In the genomic region with DNA sequence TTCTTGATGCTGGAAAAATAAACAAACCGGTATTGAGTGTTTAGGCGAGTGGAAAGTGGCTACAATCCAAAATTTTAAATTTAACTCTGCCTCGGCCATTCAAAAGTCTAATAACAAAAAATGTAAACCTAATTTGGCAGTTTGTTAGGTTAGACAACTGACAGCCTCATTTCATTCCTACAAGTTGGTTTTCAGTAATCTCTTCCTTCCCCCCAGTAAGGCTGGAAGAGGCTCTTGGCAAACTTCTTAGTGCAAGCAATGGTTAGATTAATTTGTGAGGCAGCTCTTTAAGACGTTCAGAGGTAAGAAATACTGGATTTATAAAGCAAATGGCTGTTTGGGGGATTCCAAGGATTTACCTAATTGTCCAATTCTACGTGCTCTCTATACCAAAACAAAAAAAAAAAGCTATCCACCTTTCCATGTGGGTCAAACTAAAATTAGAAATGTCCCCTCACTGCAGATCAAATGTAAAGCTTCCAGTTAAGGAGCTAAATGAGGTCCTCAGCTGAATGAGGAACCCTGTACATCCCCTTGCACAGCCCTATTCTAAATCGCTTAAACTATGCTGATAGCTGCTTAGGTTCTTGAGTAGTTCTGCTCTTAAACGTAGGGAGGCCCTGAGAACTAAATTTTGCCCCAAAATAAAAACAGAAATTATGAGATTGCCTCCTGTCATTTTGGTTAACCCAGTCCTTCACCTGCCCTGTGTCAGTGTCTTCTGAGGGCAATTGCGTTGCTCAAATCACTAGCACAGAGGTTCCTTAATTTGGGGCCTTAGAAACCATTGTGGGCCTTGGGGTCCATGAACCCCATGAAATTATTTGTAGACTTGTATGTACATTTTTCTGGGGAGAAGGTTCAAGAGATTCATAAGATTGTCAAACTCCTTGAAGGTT, we compare ENCODE assay signal across 8 cellular contexts.
DNase-seq lines count a peak whose midpoint lies in the region; ATAC-seq and TF ChIP-seq lines count a peak whose summit lies in the region.

No MANE protein-coding gene starts in this region.

- no peaks in the 10 kb centered on the region for H3K9me3 ChIP-seq in HEK293 (ENCODE audit: control insufficient read depth, insufficient read depth, low read depth, low read length)

- intact Hi-C loops in head of caudate nucleus (cut with DNase I), result loop anchor here (1.0 to 5.0 kb wide), 2 partner anchors 9 to 46 kb away; no protein-coding TSS in a partner anchor

- peak overlapping the region; percentile 61 for H3K4me3 ChIP-seq in HEK293 (ENCODE audit: low read depth, low read length)

- H3K36me3 Mint-ChIP-seq in memory B cell, result no peaks in the 10 kb centered on the region

- peak overlapping the region; percentile 90 for H3K27ac Mint-ChIP-seq in memory B cell

- TF ChIP-seq CTCF in 22Rv1 (IDR thresholded peaks at IDR 0.05) (no peak), HEK293 (tag by site-specific recombination; IDR thresholded peaks at IDR 0.05) (no peak)

- POLR2A ChIA-PET in HEK293 (lab: Yijun Ruan, JAX), result interaction anchor here (0.6 to 8.3 kb wide), 11 partner anchors 10 to 461 kb away, joined by 3 to 700 read pairs (median 27); a partner anchor contains a TSS

- H3K4me1 Mint-ChIP-seq in memory B cell, result peaks cover 30% of the 10 kb centered on the region

- H3K4me3 Mint-ChIP-seq in memory B cell, result peak overlapping the region; percentile 66

- H3K4me1 ChIP-seq in HEK293 (ENCODE audit: control insufficient read depth, insufficient read depth, low read length), result peaks cover 10% of the 10 kb centered on the region; the same call in 1 of the 2 replicates

- H3K36me3 ChIP-seq in HEK293 (ENCODE audit: control insufficient read depth in 2 of 2, insufficient read depth in 1 of 2, low read length in 2 of 2), result peaks cover 0 to 6% of the 10 kb centered on the region in 2 experiments; a peak in 1 of 3 replicates

- H3K27ac ChIP-seq in 22Rv1, result peak overlapping the region; percentile 99
- peak overlapping the region; percentile 51 for H3K27ac ChIP-seq in HEK293 (ENCODE audit: extremely low read depth, low read depth, low read length)
- peak overlapping the region; percentile 88 for H3K27ac ChIP-seq in angular gyrus (ENCODE audit: low read depth, low read length)

- no peaks in the 10 kb centered on the region for H3K9me3 Mint-ChIP-seq in memory B cell

- DNase-seq in memory B cell (ENCODE audit: low spot score in 2 of 2), result no peak
- DNase-seq in head of caudate nucleus, result no peak
- no peak for DNase-seq in epidermal melanocyte (ENCODE audit: insufficient read length, low spot score)
- DNase-seq in hepatic stellate cell (ENCODE audit: low spot score), result no peak
- DNase-seq in HuH-7.5 (ENCODE audit: low spot score), result no peak

- CTCF ChIA-PET in HEK293 (lab: Yijun Ruan, JAX), result interaction anchor here (0.6 to 10.8 kb wide), 24 partner anchors 9 to 173 kb away, joined by 3 to 209 read pairs (median 4); a partner anchor contains a TSS

- peak; percentile 7 for ATAC-seq in memory B cell (ENCODE audit: low read depth)

- H3K27me3 Mint-ChIP-seq in memory B cell, result no peaks in the 10 kb centered on the region

TF ChIP-seq in HEK293, 187 proteins besides CTCF, POLR2A, EP300 and RAD21 (continues in another document):
- TF ChIP-seq ZNF133 (tag by site-specific recombination; IDR thresholded peaks at IDR 0.05), result no peak
- TF ChIP-seq ZNF24 (tag by site-specific recombination; IDR thresholded peaks at IDR 0.05), result 0 out of 2 replicates have a peak, but pooled peaks have one; percentile 5
- TF ChIP-seq OVOL3 (tag by site-specific recombination; IDR thresholded peaks at IDR 0.05), result 0 out of 2 replicates have a peak, but pooled peaks have one; percentile 32
- TF ChIP-seq ZNF629 (tag by site-specific recombination; IDR thresholded peaks at IDR 0.05), result 0 out of 2 replicates have a peak, but pooled peaks have one; percentile 9
- TF ChIP-seq ZNF544 (tag by site-specific recombination; IDR thresholded peaks at IDR 0.05), result no peak
- no peak for TF ChIP-seq ZNF335 (tag by site-specific recombination; conservative IDR thresholded peaks at IDR 0.05)
- TF ChIP-seq, protein P1, sequence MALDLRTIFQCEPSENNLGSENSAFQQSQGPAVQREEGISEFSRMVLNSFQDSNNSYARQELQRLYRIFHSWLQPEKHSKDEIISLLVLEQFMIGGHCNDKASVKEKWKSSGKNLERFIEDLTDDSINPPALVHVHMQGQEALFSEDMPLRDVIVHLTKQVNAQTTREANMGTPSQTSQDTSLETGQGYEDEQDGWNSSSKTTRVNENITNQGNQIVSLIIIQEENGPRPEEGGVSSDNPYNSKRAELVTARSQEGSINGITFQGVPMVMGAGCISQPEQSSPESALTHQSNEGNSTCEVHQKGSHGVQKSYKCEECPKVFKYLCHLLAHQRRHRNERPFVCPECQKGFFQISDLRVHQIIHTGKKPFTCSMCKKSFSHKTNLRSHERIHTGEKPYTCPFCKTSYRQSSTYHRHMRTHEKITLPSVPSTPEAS (tag by site-specific recombination; IDR thresholded peaks at IDR 0.05), result no peak
- TF ChIP-seq, protein P2, sequence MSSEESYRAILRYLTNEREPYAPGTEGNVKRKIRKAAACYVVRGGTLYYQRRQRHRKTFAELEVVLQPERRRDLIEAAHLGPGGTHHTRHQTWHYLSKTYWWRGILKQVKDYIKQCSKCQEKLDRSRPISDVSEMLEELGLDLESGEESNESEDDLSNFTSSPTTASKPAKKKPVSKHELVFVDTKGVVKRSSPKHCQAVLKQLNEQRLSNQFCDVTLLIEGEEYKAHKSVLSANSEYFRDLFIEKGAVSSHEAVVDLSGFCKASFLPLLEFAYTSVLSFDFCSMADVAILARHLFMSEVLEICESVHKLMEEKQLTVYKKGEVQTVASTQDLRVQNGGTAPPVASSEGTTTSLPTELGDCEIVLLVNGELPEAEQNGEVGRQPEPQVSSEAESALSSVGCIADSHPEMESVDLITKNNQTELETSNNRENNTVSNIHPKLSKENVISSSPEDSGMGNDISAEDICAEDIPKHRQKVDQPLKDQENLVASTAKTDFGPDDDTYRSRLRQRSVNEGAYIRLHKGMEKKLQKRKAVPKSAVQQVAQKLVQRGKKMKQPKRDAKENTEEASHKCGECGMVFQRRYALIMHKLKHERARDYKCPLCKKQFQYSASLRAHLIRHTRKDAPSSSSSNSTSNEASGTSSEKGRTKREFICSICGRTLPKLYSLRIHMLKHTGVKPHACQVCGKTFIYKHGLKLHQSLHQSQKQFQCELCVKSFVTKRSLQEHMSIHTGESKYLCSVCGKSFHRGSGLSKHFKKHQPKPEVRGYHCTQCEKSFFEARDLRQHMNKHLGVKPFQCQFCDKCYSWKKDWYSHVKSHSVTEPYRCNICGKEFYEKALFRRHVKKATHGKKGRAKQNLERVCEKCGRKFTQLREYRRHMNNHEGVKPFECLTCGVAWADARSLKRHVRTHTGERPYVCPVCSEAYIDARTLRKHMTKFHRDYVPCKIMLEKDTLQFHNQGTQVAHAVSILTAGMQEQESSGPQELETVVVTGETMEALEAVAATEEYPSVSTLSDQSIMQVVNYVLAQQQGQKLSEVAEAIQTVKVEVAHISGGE (tag by site-specific recombination; conservative IDR thresholded peaks at IDR 0.05; ENCODE audit: low read depth), result no peak; the same call in 1 of the 2 replicates
- TF ChIP-seq FEZF1 (tag by site-specific recombination; IDR thresholded peaks at IDR 0.05), result peak; percentile 54
- TF ChIP-seq SP2 (tag by site-specific recombination; IDR thresholded peaks at IDR 0.05), result no peak
- TF ChIP-seq ZSCAN16 (tag by site-specific recombination; IDR thresholded peaks at IDR 0.05), result no peak
- TF ChIP-seq MZF1 (tag by site-specific recombination; IDR thresholded peaks at IDR 0.05; ENCODE audit: borderline replicate concordance), result peak; percentile 29; the same call in 1 of the 2 replicates
- TF ChIP-seq ZNF501 (tag by site-specific recombination; IDR thresholded peaks at IDR 0.05), result no peak
- TF ChIP-seq ZSCAN30 (tag by site-specific recombination; IDR thresholded peaks at IDR 0.05), result no peak
- TF ChIP-seq, protein P3, sequence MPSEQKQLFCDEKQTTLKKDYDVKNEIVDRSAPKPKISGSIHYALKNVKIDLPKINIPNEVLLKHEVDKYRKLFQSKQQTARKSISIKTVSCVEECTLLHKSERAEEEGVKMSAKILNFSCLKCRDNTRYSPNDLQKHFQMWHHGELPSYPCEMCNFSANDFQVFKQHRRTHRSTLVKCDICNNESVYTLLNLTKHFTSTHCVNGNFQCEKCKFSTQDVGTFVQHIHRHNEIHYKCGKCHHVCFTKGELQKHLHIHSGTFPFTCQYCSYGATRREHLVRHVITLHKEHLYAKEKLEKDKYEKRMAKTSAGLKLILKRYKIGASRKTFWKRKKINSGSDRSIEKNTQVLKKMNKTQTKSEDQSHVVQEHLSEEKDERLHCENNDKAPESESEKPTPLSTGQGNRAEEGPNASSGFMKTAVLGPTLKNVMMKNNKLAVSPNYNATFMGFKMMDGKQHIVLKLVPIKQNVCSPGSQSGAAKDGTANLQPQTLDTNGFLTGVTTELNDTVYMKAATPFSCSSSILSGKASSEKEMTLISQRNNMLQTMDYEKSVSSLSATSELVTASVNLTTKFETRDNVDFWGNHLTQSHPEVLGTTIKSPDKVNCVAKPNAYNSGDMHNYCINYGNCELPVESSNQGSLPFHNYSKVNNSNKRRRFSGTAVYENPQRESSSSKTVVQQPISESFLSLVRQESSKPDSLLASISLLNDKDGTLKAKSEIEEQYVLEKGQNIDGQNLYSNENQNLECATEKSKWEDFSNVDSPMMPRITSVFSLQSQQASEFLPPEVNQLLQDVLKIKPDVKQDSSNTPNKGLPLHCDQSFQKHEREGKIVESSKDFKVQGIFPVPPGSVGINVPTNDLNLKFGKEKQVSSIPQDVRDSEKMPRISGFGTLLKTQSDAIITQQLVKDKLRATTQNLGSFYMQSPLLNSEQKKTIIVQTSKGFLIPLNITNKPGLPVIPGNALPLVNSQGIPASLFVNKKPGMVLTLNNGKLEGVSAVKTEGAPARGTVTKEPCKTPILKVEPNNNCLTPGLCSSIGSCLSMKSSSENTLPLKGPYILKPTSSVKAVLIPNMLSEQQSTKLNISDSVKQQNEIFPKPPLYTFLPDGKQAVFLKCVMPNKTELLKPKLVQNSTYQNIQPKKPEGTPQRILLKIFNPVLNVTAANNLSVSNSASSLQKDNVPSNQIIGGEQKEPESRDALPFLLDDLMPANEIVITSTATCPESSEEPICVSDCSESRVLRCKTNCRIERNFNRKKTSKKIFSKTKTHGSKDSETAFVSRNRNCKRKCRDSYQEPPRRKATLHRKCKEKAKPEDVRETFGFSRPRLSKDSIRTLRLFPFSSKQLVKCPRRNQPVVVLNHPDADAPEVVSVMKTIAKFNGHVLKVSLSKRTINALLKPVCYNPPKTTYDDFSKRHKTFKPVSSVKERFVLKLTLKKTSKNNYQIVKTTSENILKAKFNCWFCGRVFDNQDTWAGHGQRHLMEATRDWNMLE (tag by site-specific recombination; conservative IDR thresholded peaks at IDR 0.05; ENCODE audit: low read depth), result no peak
- TF ChIP-seq ZNF223 (tag by site-specific recombination; IDR thresholded peaks at IDR 0.05), result no peak
- TF ChIP-seq ZNF146 (tag by site-specific recombination; IDR thresholded peaks at IDR 0.05), result no peak
